In genomic region chr1:41666991-41667631, GRCh38 we compare ENCODE assay signal across 8 cellular contexts.
DNase-seq lines count a peak whose midpoint lies in the region; ATAC-seq, FAIRE-seq and TF ChIP-seq lines count a peak whose summit lies in the region.

No MANE protein-coding gene starts in this region.

- no peaks in the 10 kb centered on the region for H3K4me1 ChIP-seq in HEK293 (ENCODE audit: control insufficient read depth, insufficient read depth, low read length)
- peaks cover 23% of the 10 kb centered on the region for H3K4me1 ChIP-seq in GM12878 (ENCODE audit: control insufficient read depth, insufficient read depth, low read length)

- TF ChIP-seq EP300 in GM12878 (IDR thresholded peaks at IDR 0.05; ENCODE audit: borderline replicate concordance in 1 of 2, control insufficient read depth in 1 of 2, low read depth in 2 of 2, low read length in 2 of 2): no peak

- CTCF ChIA-PET in HEK293 (lab: Yijun Ruan, JAX): interaction anchor here (0.6 to 0.7 kb wide), 2 partner anchors 8 to 49 kb away, joined by 3 read pairs; no protein-coding TSS in a partner anchor
- CTCF ChIA-PET in GM12878 (lab: Yijun Ruan, JAX): interaction anchor here (0.8 to 2.5 kb wide), 13 partner anchors 9 to 198 kb away, joined by 3 to 20 read pairs (median 4); no protein-coding TSS in a partner anchor

- POLR2A ChIA-PET in HEK293 (lab: Yijun Ruan, JAX) (interaction anchor here (1.1 kb wide), 1 partner anchor 14 kb away, joined by 3 read pairs; no protein-coding TSS in a partner anchor), GM12878 (lab: Charles Lee) (interaction anchor here (0.9 to 4.6 kb wide), 9 partner anchors 8 to 135 kb away, joined by 3 to 20 read pairs (median 5); no protein-coding TSS in a partner anchor)

- peak overlapping the region; percentile 57; the same call in 1 of the 2 replicates for H3K9ac ChIP-seq in GM12878 (ENCODE audit: control insufficient read depth, insufficient read depth, low read length)

- H3K4me2 ChIP-seq in GM12878 (ENCODE audit: control insufficient read depth, insufficient read depth): peak overlapping the region; percentile 57; the same call in 1 of the 2 replicates

- ATAC-seq in GM12878 (peak; percentile 77), GM18505 (IDR thresholded peaks at IDR 0.05; ENCODE audit: unreplicated experiment) (no peak)

- in situ Hi-C loops in GM12878 (cut with MboI): no loop called here

- no peak for TF ChIP-seq POLR2A in GM12878 (IDR thresholded peaks at IDR 0.05; ENCODE audit: low read depth, low read length)
- TF ChIP-seq POLR2A in GM18505 (IDR thresholded peaks at IDR 0.05; ENCODE audit: borderline replicate concordance, extremely low read depth, insufficient read depth, insufficient read length): no peak

- no TSS peak for BruUV-seq in GM12878 (replicated peaks; lab: Mats Ljungman, UMichigan)

- H3K79me2 ChIP-seq in GM12878 (ENCODE audit: control insufficient read depth, insufficient read depth, low read length): no peaks in the 10 kb centered on the region

- peak; percentile 13 for FAIRE-seq in GM12878 (lab: Jason Lieb, UNC)

- H3K9me3 ChIP-seq in HEK293 (ENCODE audit: control insufficient read depth, insufficient read depth, low read depth, low read length): no peaks in the 10 kb centered on the region
- H3K9me3 ChIP-seq in GM12878 (replicated peaks; ENCODE audit: control insufficient read depth, insufficient read depth, low read length): no peaks in the 10 kb centered on the region

- 17% methylated on average over 3 of the region's 3 CpGs for WGBS in GM12878 (ENCODE audit: insufficient coverage, insufficient replicate concordance, low lambda C conversion rate, missing lambda C conversion rate)

- H3K4me3 ChIP-seq in HEK293 (ENCODE audit: low read depth, low read length): no peak overlapping the region
- H3K4me3 ChIP-seq in GM12878: no peak overlapping the region

- DNase-seq in Daoy (ENCODE audit: low read depth): peak; percentile 43
- peak; percentile 19 to 84 (median 39) for DNase-seq in T-helper 1 cell
- peak; percentile 53 for DNase-seq in GM12878 (ENCODE audit: low read depth, low spot score)
- peak; percentile 51 to 57 for DNase-seq in stimulated activated CD4-positive, alpha-beta T cell treated with anti-CD3 and anti-CD28 coated beads, Interleukin-4, amount 100 ng/mL, for 48 hours (ENCODE audit: low read depth in 2 of 2)
- no peak for DNase-seq in iPS-NIHi7 (ENCODE audit: extremely low spot score)
- no peak for DNase-seq in HCEC 1CT

- H3K27me3 ChIP-seq in GM12878 (replicated peaks in 1 of 2; ENCODE audit: control insufficient read depth in 2 of 2, insufficient read depth in 2 of 2, low read length in 1 of 2): no peaks in the 10 kb centered on the region

- SMC1A ChIA-PET in GM12878 (lab: Charles Lee; ENCODE audit: uncharacterized antibody, unreplicated experiment): interaction anchor here (1.0 to 5.8 kb wide), 16 partner anchors 10 to 139 kb away, joined by 3 to 31 read pairs (median 5); no protein-coding TSS in a partner anchor

- peak overlapping the region; percentile 56 for H2AFZ ChIP-seq in GM12878 (ENCODE audit: control insufficient read depth, low read depth, low read length)

- TF ChIP-seq CTCF in HEK293 (tag by site-specific recombination; IDR thresholded peaks at IDR 0.05): no peak
- TF ChIP-seq CTCF in GM12878 (IDR thresholded peaks at IDR 0.05 in 2 of 3, conservative IDR thresholded peaks at IDR 0.05 in 1 of 3; ENCODE audit: control insufficient read depth in 2 of 3, extremely low read depth in 1 of 3, insufficient read depth in 1 of 3, low read depth in 3 of 3, low read length in 3 of 3): no peak

- no peak overlapping the region for H3K27ac ChIP-seq in HEK293 (ENCODE audit: extremely low read depth, low read depth, low read length)
- H3K27ac ChIP-seq in GM12878 (ENCODE audit: control insufficient read depth, insufficient read depth): peak overlapping the region; percentile 71

- RAD21 ChIA-PET in GM12878 (lab: Charles Lee; ENCODE audit: unreplicated experiment): interaction anchor here (0.8 to 18.2 kb wide), 16 partner anchors 9 to 142 kb away, joined by 3 to 262 read pairs (median 5); no protein-coding TSS in a partner anchor

- intact Hi-C loops in GM12878 (cut with micrococcal nuclease; ENCODE audit: unreplicated experiment): no loop called here

- H3K36me3 ChIP-seq in HEK293 (ENCODE audit: control insufficient read depth in 2 of 2, insufficient read depth in 1 of 2, low read length in 2 of 2) (no peaks in the 10 kb centered on the region), GM12878 (ENCODE audit: control insufficient read depth in 2 of 2, insufficient read depth in 2 of 2, low read length in 1 of 2) (no peaks in the 10 kb centered on the region)

- no peaks in the 10 kb centered on the region for H4K20me1 ChIP-seq in GM12878 (ENCODE audit: control insufficient read depth, insufficient read depth)

- TF ChIP-seq RAD21 in GM12878 (IDR thresholded peaks at IDR 0.05; ENCODE audit: insufficient read depth, low read depth, low read length): no peak

TF ChIP-seq in HEK293, 187 proteins besides CTCF, POLR2A, EP300 and RAD21 (continues in another document):
- no peak for TF ChIP-seq ZSCAN16 (tag by site-specific recombination; IDR thresholded peaks at IDR 0.05)
- TF ChIP-seq ZNF600 (tag by site-specific recombination; IDR thresholded peaks at IDR 0.05): no peak
- no peak for TF ChIP-seq ZNF366 (tag by site-specific recombination; conservative IDR thresholded peaks at IDR 0.05)
- TF ChIP-seq ZIC2 (tag by site-specific recombination; IDR thresholded peaks at IDR 0.05): 0 out of 2 replicates have a peak, but pooled peaks have one; percentile 9
- TF ChIP-seq ZFP41 (tag by site-specific recombination; IDR thresholded peaks at IDR 0.05; ENCODE audit: borderline replicate concordance): no peak
- no peak for TF ChIP-seq ZNF670 (tag by site-specific recombination; IDR thresholded peaks at IDR 0.05; ENCODE audit: low read depth)
- TF ChIP-seq ZNF223 (tag by site-specific recombination; IDR thresholded peaks at IDR 0.05): no peak
- TF ChIP-seq GLIS1 (tag by site-specific recombination; IDR thresholded peaks at IDR 0.05): peak; percentile 22; the same call in 1 of the 2 replicates
- no peak for TF ChIP-seq MEIS1 (CRISPR knock-in tag; IDR thresholded peaks at IDR 0.05; ENCODE audit: borderline replicate concordance)
- TF ChIP-seq ZNF175 (tag by site-specific recombination; IDR thresholded peaks at IDR 0.05): no peak
- no peak for TF ChIP-seq ZNF610 (tag by site-specific recombination; IDR thresholded peaks at IDR 0.05; ENCODE audit: borderline replicate concordance)
- TF ChIP-seq ZNF843 (tag by site-specific recombination; IDR thresholded peaks at IDR 0.05): no peak
- no peak for TF ChIP-seq ZNF423 (tag by site-specific recombination; IDR thresholded peaks at IDR 0.05)
- TF ChIP-seq MZF1 (tag by site-specific recombination; IDR thresholded peaks at IDR 0.05; ENCODE audit: borderline replicate concordance): no peak

TF ChIP-seq in GM12878, 131 proteins besides CTCF, POLR2A, EP300 and RAD21 (continues in another document):
- TF ChIP-seq KDM1A (IDR thresholded peaks at IDR 0.05; ENCODE audit: borderline replicate concordance) (no peak), BCL11A (IDR thresholded peaks at IDR 0.05; ENCODE audit: low read depth, low read length) (no peak), STAT1 (conservative IDR thresholded peaks at IDR 0.05) (no peak), ZSCAN29 (IDR thresholded peaks at IDR 0.05) (no peak), JUNB (IDR thresholded peaks at IDR 0.05) (no peak), NFIC (IDR thresholded peaks at IDR 0.05; ENCODE audit: low read depth, low read length) (no peak)
- TF ChIP-seq, protein P1, sequence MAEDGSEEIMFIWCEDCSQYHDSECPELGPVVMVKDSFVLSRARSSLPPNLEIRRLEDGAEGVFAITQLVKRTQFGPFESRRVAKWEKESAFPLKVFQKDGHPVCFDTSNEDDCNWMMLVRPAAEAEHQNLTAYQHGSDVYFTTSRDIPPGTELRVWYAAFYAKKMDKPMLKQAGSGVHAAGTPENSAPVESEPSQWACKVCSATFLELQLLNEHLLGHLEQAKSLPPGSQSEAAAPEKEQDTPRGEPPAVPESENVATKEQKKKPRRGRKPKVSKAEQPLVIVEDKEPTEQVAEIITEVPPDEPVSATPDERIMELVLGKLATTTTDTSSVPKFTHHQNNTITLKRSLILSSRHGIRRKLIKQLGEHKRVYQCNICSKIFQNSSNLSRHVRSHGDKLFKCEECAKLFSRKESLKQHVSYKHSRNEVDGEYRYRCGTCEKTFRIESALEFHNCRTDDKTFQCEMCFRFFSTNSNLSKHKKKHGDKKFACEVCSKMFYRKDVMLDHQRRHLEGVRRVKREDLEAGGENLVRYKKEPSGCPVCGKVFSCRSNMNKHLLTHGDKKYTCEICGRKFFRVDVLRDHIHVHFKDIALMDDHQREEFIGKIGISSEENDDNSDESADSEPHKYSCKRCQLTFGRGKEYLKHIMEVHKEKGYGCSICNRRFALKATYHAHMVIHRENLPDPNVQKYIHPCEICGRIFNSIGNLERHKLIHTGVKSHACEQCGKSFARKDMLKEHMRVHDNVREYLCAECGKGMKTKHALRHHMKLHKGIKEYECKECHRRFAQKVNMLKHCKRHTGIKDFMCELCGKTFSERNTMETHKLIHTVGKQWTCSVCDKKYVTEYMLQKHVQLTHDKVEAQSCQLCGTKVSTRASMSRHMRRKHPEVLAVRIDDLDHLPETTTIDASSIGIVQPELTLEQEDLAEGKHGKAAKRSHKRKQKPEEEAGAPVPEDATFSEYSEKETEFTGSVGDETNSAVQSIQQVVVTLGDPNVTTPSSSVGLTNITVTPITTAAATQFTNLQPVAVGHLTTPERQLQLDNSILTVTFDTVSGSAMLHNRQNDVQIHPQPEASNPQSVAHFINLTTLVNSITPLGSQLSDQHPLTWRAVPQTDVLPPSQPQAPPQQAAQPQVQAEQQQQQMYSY (CRISPR knock-in tag; IDR thresholded peaks at IDR 0.05): no peak

Comparison
In these comparisons a context has a peak if more than half of its experiments do, and no peak if none do; other contexts are left out.
1. DNase-seq: peak in Daoy (single experiment), T-helper 1 cell (5 of 5), GM12878 (single experiment) and stimulated activated CD4-positive, alpha-beta T cell treated with anti-CD3 and anti-CD28 coated beads, Interleukin-4, amount 100 ng/mL, for 48 hours (2 of 2); none in iPS-NIHi7 (single experiment) and HCEC 1CT (single experiment).